Comparison of ENCODE assay signal across 14 cellular contexts in genomic region chr1:213934642-213935041, GRCh38. TPM values are rescaled to one million over a fixed set of nuclear protein-coding genes. Genes with fewer than 3 reads are reported as not detected.
DNase-seq lines count a peak whose midpoint lies in the region; TF ChIP-seq lines count a peak whose summit lies in the region.
"Had no signal": no experiment of that assay in that cellular context is flagged by ENCODE, and none has a peak within 500 bp of the region (broad histone marks: within the 10 kb centered on the region; RNA-seq: fewer than 3 reads in every experiment).

No MANE protein-coding gene starts in this region.

- TF ChIP-seq POLR2A in adrenal gland (IDR thresholded peaks at IDR 0.05), result no peak
- TF ChIP-seq POLR2A in suprapubic skin (IDR thresholded peaks at IDR 0.05), result no peak

- intact Hi-C loops in adrenal gland (cut with DNase I), result no loop called here
- intact Hi-C loops in posterior vena cava (cut with DNase I), result loop anchor here in 1 of 2 donors (1.0 kb wide), 1 partner anchor 26 kb away; no protein-coding TSS in a partner anchor

- no peaks in the 10 kb centered on the region for H3K9me3 ChIP-seq in BLaER1
- H3K9me3 ChIP-seq in adrenal gland (replicated peaks in 1 of 3), result no peaks in the 10 kb centered on the region
- H3K9me3 ChIP-seq in suprapubic skin, result no peaks in the 10 kb centered on the region

- H4K20me1 ChIP-seq in BLaER1, result no peaks in the 10 kb centered on the region

- no peaks in the 10 kb centered on the region for H3K36me3 ChIP-seq in BLaER1
- no peaks in the 10 kb centered on the region for H3K36me3 ChIP-seq in adrenal gland (replicated peaks in 1 of 2)
- no peaks in the 10 kb centered on the region for H3K36me3 ChIP-seq in suprapubic skin

- H3K4me3 ChIP-seq in BLaER1, result no peak overlapping the region
- H3K4me3 ChIP-seq in adrenal gland, result no peak overlapping the region
- no peak overlapping the region for H3K4me3 ChIP-seq in suprapubic skin
- H3K4me3 ChIP-seq: GM23338 had no signal

- no peak overlapping the region for H3K9ac ChIP-seq in BLaER1

- H3K27me3 ChIP-seq in BLaER1 (no peaks in the 10 kb centered on the region), adrenal gland (no peaks in the 10 kb centered on the region), suprapubic skin (peaks cover 6% of the 10 kb centered on the region)

- H3K27ac ChIP-seq in BLaER1, result no peak overlapping the region
- no peak overlapping the region for H3K27ac ChIP-seq in adrenal gland
- H3K27ac ChIP-seq in suprapubic skin, result no peak overlapping the region

- peaks cover 5% of the 10 kb centered on the region for H3K4me1 ChIP-seq in BLaER1
- H3K4me1 ChIP-seq in adrenal gland (replicated peaks in 1 of 2), result no peaks in the 10 kb centered on the region
- no peaks in the 10 kb centered on the region for H3K4me1 ChIP-seq in suprapubic skin

- no peak for TF ChIP-seq CTCF in adrenal gland (IDR thresholded peaks at IDR 0.05)
- TF ChIP-seq CTCF in suprapubic skin (IDR thresholded peaks at IDR 0.05), result no peak

- WGBS in adrenal gland, 4 donors, result 64 to 69% (median 66%) methylated on average over 5 of the region's 5 CpGs
- WGBS in suprapubic skin, result 48% methylated on average over 5 of the region's 5 CpGs

- H3K4me2 ChIP-seq in BLaER1, result 0 out of 2 replicates have a peak overlapping the region, but pooled peaks have one; percentile 8
- H3K4me2 ChIP-seq: GM23338 had no signal

- DNase-seq in NCI-H1105 treated with DMSO at 0.1 percent for 48 hours (lab: John Stamatoyannopoulos, UW) (peak; percentile 97), adrenal gland (peak in 4 of 7 donors; percentile 12 to 30 (median 20)), iris pigment epithelial cell (ENCODE audit: low read depth) (peak; percentile 17), posterior vena cava (ENCODE audit: low spot score) (no peak), iPS-NIHi7 (ENCODE audit: extremely low spot score) (no peak), suprapubic skin (ENCODE audit: low spot score in 2 of 2) (no peak), hepatic stellate cell (ENCODE audit: low spot score) (no peak)
- DNase-seq: activated CD8-positive, alpha-beta memory T cell treated with anti-CD3 and anti-CD28 coated beads, Interleukin-2, amount 10 ng/mL, durations not matched to agents 7 days and 5 days; KG1; OCI-M1; stimulated activated CD4-positive, alpha-beta T cell treated with anti-CD3 and anti-CD28 coated beads, Interleukin-1b, Interleukin-23, amount 100 ng/mL, for 48 hours; stimulated activated naive CD8-positive, alpha-beta T cell treated with anti-CD3 and anti-CD28 coated beads, Interleukin-15, Interleukin-2, amounts not matched to agents 100 U/mL and 50 U/mL, for 24 hours had no signal

- no peak for TF ChIP-seq EP300 in suprapubic skin (IDR thresholded peaks at IDR 0.05)

RNA-seq across cellular contexts. Expression of gene PROX1, which starts 53.1 kb away (rescaled TPM):
- total RNA-seq in adrenal gland (10 to 100 TPM; 16.1 to 91.7 (median 34.5) TPM), posterior vena cava (10 to 100 TPM in 1 of 2 donors, 1 to 10 TPM in 1; 8.8 to 13.7 TPM), suprapubic skin (1 to 10 TPM in 3 of 4 donors, under 1 TPM in 1; 0.68 to 1.9 (median 1.3) TPM)
- polyA plus RNA-seq in adrenal gland, result 10 to 100 TPM in 1 of 3 donors, 1 to 10 TPM in 2; 2.6 to 13.5 (median 6.8) TPM
- total RNA-seq: activated CD8-positive, alpha-beta memory T cell treated with anti-CD3 and anti-CD28 coated beads, Interleukin-2, amount 10 ng/mL, durations not matched to agents 7 days and 5 days had no signal

Comparison
In these comparisons a context has a peak if more than half of its experiments do, and no peak if none do; other contexts are left out.
1. DNase-seq: peak in NCI-H1105 treated with DMSO at 0.1 percent for 48 hours (single experiment), adrenal gland (4 of 7) and iris pigment epithelial cell (single experiment); none in posterior vena cava (single experiment), iPS-NIHi7 (single experiment), suprapubic skin (0 of 2) and hepatic stellate cell (single experiment).